1 cellular context compared by ENCODE assay signal in genomic region chr20:49461894-49462293, GRCh38.
TF ChIP-seq lines count a peak whose summit lies in the region.

No MANE protein-coding gene starts in this region.

TF ChIP-seq in HepG2, 621 proteins besides CTCF, POLR2A, EP300 and RAD21 (continued from another document):
- TF ChIP-seq ZNF569 (CRISPR knock-in tag; IDR thresholded peaks at IDR 0.05; ENCODE audit: borderline replicate concordance), result no peak
- no peak for TF ChIP-seq HNF4G (IDR thresholded peaks at IDR 0.05; ENCODE audit: borderline replicate concordance, low read depth, low read length)
- no peak for TF ChIP-seq HNF4G (CRISPR knock-in tag; IDR thresholded peaks at IDR 0.05; ENCODE audit: borderline replicate concordance, low read depth)
- TF ChIP-seq ZNF775 (CRISPR knock-in tag; IDR thresholded peaks at IDR 0.05; ENCODE audit: borderline replicate concordance), result no peak
- no peak for TF ChIP-seq CBX1 (IDR thresholded peaks at IDR 0.05; ENCODE audit: low read depth)
